Comparison of ENCODE assay signal across 23 cellular contexts in the genomic region with DNA sequence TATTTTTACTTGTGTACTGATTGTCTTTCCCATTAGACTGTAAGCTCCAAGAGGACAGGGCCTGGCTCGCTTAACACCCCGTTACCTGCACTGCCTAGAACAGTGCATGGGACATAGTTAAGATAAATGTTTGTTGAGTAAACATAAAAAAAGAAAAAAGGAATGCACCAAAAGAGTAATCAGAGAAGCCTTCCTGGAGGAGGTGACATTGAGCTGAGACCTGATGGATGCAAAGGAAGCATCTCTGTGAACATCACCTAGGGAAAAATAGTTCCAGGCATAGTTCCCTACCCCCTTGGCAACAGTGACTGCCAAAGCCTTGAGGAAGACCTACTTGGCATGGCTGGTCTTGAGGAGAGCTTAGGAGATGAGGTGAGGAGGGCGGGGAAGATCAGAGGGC. TPM values are rescaled to one million over a fixed set of nuclear protein-coding genes. Genes with fewer than 3 reads are reported as not detected.
DNase-seq lines count a peak whose midpoint lies in the region; ATAC-seq, FAIRE-seq and TF ChIP-seq lines count a peak whose summit lies in the region.
"Had no signal": no experiment of that assay in that cellular context is flagged by ENCODE, and none has a peak within 500 bp of the region (broad histone marks: within the 10 kb centered on the region; RNA-seq: fewer than 3 reads in every experiment).

No MANE protein-coding gene starts in this region.

- H3K27ac ChIP-seq in GM23338 (ENCODE audit: low read depth) (no peak overlapping the region), neural progenitor cell (no peak overlapping the region)
- H3K27ac ChIP-seq: dorsolateral prefrontal cortex, KMS-11, tibial artery had no signal

- H3K4me2 ChIP-seq in GM23338 (no peak overlapping the region; the same call in 1 of the 2 replicates), neural progenitor cell (no peak overlapping the region)

- peaks cover 7% of the 10 kb centered on the region for H3K4me1 ChIP-seq in GM23338 (ENCODE audit: insufficient read depth)
- no peaks in the 10 kb centered on the region for H3K4me1 ChIP-seq in neural progenitor cell
- H3K4me1 ChIP-seq: BE2C had no signal

- TF ChIP-seq CTCF in GM23338 (conservative IDR thresholded peaks at IDR 0.05; ENCODE audit: low read depth in 2 of 2) = no peak
- no peak for TF ChIP-seq CTCF in neural progenitor cell (IDR thresholded peaks at IDR 0.05)

- peaks cover 21% of the 10 kb centered on the region for H3K27me3 Mint-ChIP-seq in activated naive CD8-positive, alpha-beta T cell
- H3K27me3 Mint-ChIP-seq in activated naive CD8-positive, alpha-beta T cell treated with anti-CD3 and anti-CD28 coated beads, Interleukin-2, amount 50 U/mL, for 24 hours = peaks cover 42% of the 10 kb centered on the region
- H3K27me3 Mint-ChIP-seq in GM23338 (ENCODE audit: insufficient read depth, low read depth, poor library complexity) = peaks cover 46% of the 10 kb centered on the region
- H3K27me3 Mint-ChIP-seq in central memory CD8-positive, alpha-beta T cell = peaks cover 43% of the 10 kb centered on the region
- peaks cover 48% of the 10 kb centered on the region for H3K27me3 Mint-ChIP-seq in neural progenitor cell (ENCODE audit: insufficient read depth, low read depth)

- H3K4me3 ChIP-seq in GM23338 (no peak overlapping the region), neural progenitor cell (no peak overlapping the region)

- peak overlapping the region; percentile 5 for H3K4me3 Mint-ChIP-seq in activated naive CD8-positive, alpha-beta T cell
- no peak overlapping the region for H3K4me3 Mint-ChIP-seq in activated naive CD8-positive, alpha-beta T cell treated with anti-CD3 and anti-CD28 coated beads, Interleukin-2, amount 50 U/mL, for 24 hours
- H3K4me3 Mint-ChIP-seq in GM23338 (peak overlapping the region; percentile 82), neural progenitor cell (peak overlapping the region; percentile 83)
- H3K4me3 Mint-ChIP-seq in central memory CD8-positive, alpha-beta T cell = peak overlapping the region; percentile 78

- no peaks in the 10 kb centered on the region for H3F3A ChIP-seq in GM23338 (replicated peaks; ENCODE audit: low read depth)
- no peaks in the 10 kb centered on the region for H3F3A ChIP-seq in neural progenitor cell (ENCODE audit: low read depth)

- no peak overlapping the region for H3K27ac Mint-ChIP-seq in activated naive CD8-positive, alpha-beta T cell
- H3K27ac Mint-ChIP-seq in activated naive CD8-positive, alpha-beta T cell treated with anti-CD3 and anti-CD28 coated beads, Interleukin-2, amount 50 U/mL, for 24 hours = no peak overlapping the region
- H3K27ac Mint-ChIP-seq in GM23338 (no peak overlapping the region), neural progenitor cell (no peak overlapping the region)
- peak overlapping the region; percentile 86 for H3K27ac Mint-ChIP-seq in central memory CD8-positive, alpha-beta T cell (ENCODE audit: low read depth)
- H3K27ac Mint-ChIP-seq: activated T-helper 2 cell treated with anti-CD3 and anti-CD28 coated beads, Interferon-gamma antibody, Interleukin-2, Interleukin-4, amounts not matched to agents 10 μg/mL and 5 μg/mL and 100 μg/mL, durations not matched to agents 14 hours and 24 hours and 36 hours had no signal

- H2AFZ ChIP-seq in GM23338 (no peak overlapping the region), neural progenitor cell (replicated peaks) (no peak overlapping the region)

- H4K20me1 ChIP-seq in GM23338 (replicated peaks; ENCODE audit: insufficient read depth) = no peaks in the 10 kb centered on the region
- H4K20me1 ChIP-seq in neural progenitor cell (ENCODE audit: low read depth) = no peaks in the 10 kb centered on the region

- no peaks in the 10 kb centered on the region for H3K79me2 ChIP-seq in GM23338 (replicated peaks; ENCODE audit: insufficient read depth)
- H3K79me2 ChIP-seq in neural progenitor cell (ENCODE audit: low read depth) = no peaks in the 10 kb centered on the region

- no peak for TF ChIP-seq POLR2A in H54 (IDR thresholded peaks at IDR 0.05; ENCODE audit: low read depth, low read length)

- no peaks in the 10 kb centered on the region for H3K36me3 Mint-ChIP-seq in activated naive CD8-positive, alpha-beta T cell
- no peaks in the 10 kb centered on the region for H3K36me3 Mint-ChIP-seq in activated naive CD8-positive, alpha-beta T cell treated with anti-CD3 and anti-CD28 coated beads, Interleukin-2, amount 50 U/mL, for 24 hours (ENCODE audit: low read depth)
- H3K36me3 Mint-ChIP-seq in GM23338 (ENCODE audit: low read depth) = no peaks in the 10 kb centered on the region
- H3K36me3 Mint-ChIP-seq in central memory CD8-positive, alpha-beta T cell (ENCODE audit: insufficient read depth) = peaks cover 2% of the 10 kb centered on the region
- H3K36me3 Mint-ChIP-seq in neural progenitor cell = no peaks in the 10 kb centered on the region
- H3K36me3 Mint-ChIP-seq: memory B cell had no signal

- no peak for FAIRE-seq in HTR-8/SVneo (lab: Jason Lieb, UNC)
- FAIRE-seq in H54 (lab: Jason Lieb, UNC) = no peak
- FAIRE-seq: GM18507, small intestine had no signal

- H3K9me3 Mint-ChIP-seq in activated naive CD8-positive, alpha-beta T cell (ENCODE audit: low read depth) = no peaks in the 10 kb centered on the region
- no peaks in the 10 kb centered on the region for H3K9me3 Mint-ChIP-seq in activated naive CD8-positive, alpha-beta T cell treated with anti-CD3 and anti-CD28 coated beads, Interleukin-2, amount 50 U/mL, for 24 hours
- H3K9me3 Mint-ChIP-seq in GM23338 (no peaks in the 10 kb centered on the region), neural progenitor cell (peaks cover 3% of the 10 kb centered on the region)
- H3K9me3 Mint-ChIP-seq in central memory CD8-positive, alpha-beta T cell = no peaks in the 10 kb centered on the region
- H3K9me3 Mint-ChIP-seq: activated T-helper 2 cell treated with anti-CD3 and anti-CD28 coated beads, Interferon-gamma antibody, Interleukin-2, Interleukin-4, amounts not matched to agents 10 μg/mL and 5 μg/mL and 100 μg/mL, durations not matched to agents 14 hours and 24 hours and 36 hours; memory B cell had no signal

- H3K36me3 ChIP-seq in GM23338 (ENCODE audit: insufficient read depth) (no peaks in the 10 kb centered on the region), neural progenitor cell (no peaks in the 10 kb centered on the region)
- H3K36me3 ChIP-seq: BE2C, tibial artery had no signal

- H3K27me3 ChIP-seq in GM23338 (ENCODE audit: insufficient read depth) = peaks cover 35% of the 10 kb centered on the region
- peaks cover 65% of the 10 kb centered on the region for H3K27me3 ChIP-seq in neural progenitor cell
- H3K27me3 ChIP-seq: body of pancreas had no signal

- no peaks in the 10 kb centered on the region for H3K9me3 ChIP-seq in neural progenitor cell (ENCODE audit: low read depth)
- H3K9me3 ChIP-seq: BE2C, body of pancreas, tibial artery had no signal

- DNase-seq in activated naive CD8-positive, alpha-beta T cell treated with anti-CD3 and anti-CD28 coated beads, Interleukin-2, amount 50 U/mL, for 24 hours = no peak
- no peak for DNase-seq in GM23338 (ENCODE audit: low spot score)
- DNase-seq in central memory CD8-positive, alpha-beta T cell (ENCODE audit: low spot score in 2 of 2) = no peak
- no peak for DNase-seq in neural progenitor cell (ENCODE audit: low spot score)
- no peak for DNase-seq in HTR-8/SVneo (ENCODE audit: insufficient read length, low spot score)
- no peak for DNase-seq in NCI-H1092 (lab: John Stamatoyannopoulos, UW)
- no peak for DNase-seq in H54 (ENCODE audit: insufficient read length, low spot score)
- DNase-seq: ACHN, BE2C, body of pancreas, cerebellar nuclear complex, dorsolateral prefrontal cortex, hippocampal formation, left colon, NCI-H1436 treated with DMSO at 0.1 percent for 48 hours, SHP77, small intestine, tibial artery had no signal

- H3K9ac ChIP-seq in neural progenitor cell = no peak overlapping the region

- no peaks in the 10 kb centered on the region for H3K9me2 ChIP-seq in GM23338 (ENCODE audit: insufficient read depth)

- no peak for ATAC-seq in activated naive CD8-positive, alpha-beta T cell treated with anti-CD3 and anti-CD28 coated beads, Interleukin-2, amount 50 U/mL, for 24 hours
- ATAC-seq in GM23338 = no peak
- ATAC-seq in central memory CD8-positive, alpha-beta T cell (replicated peaks; ENCODE audit: extremely low read depth, poor library complexity, severe bottlenecking) = no peak

- peaks cover 8% of the 10 kb centered on the region for H3K4me1 Mint-ChIP-seq in activated naive CD8-positive, alpha-beta T cell (ENCODE audit: low read depth)
- H3K4me1 Mint-ChIP-seq in activated naive CD8-positive, alpha-beta T cell treated with anti-CD3 and anti-CD28 coated beads, Interleukin-2, amount 50 U/mL, for 24 hours = peaks cover 6% of the 10 kb centered on the region
- peaks cover 16% of the 10 kb centered on the region for H3K4me1 Mint-ChIP-seq in GM23338
- peaks cover 7% of the 10 kb centered on the region for H3K4me1 Mint-ChIP-seq in central memory CD8-positive, alpha-beta T cell
- peaks cover 11% of the 10 kb centered on the region for H3K4me1 Mint-ChIP-seq in neural progenitor cell

TF ChIP-seq in GM23338, 12 proteins besides CTCF, POLR2A, EP300 and RAD21 (continues in another document):
- TF ChIP-seq EZH2phosphoT487 (IDR thresholded peaks at IDR 0.05; ENCODE audit: unreplicated experiment) (no peak), STAT1 (IDR thresholded peaks at IDR 0.05; ENCODE audit: unreplicated experiment) (no peak), CREB1 (CRISPR knock-in tag; IDR thresholded peaks at IDR 0.05; ENCODE audit: low read depth) (no peak), ZNF331 (CRISPR knock-in tag; IDR thresholded peaks at IDR 0.05; ENCODE audit: low read depth) (no peak)
- TF ChIP-seq, protein P1, sequence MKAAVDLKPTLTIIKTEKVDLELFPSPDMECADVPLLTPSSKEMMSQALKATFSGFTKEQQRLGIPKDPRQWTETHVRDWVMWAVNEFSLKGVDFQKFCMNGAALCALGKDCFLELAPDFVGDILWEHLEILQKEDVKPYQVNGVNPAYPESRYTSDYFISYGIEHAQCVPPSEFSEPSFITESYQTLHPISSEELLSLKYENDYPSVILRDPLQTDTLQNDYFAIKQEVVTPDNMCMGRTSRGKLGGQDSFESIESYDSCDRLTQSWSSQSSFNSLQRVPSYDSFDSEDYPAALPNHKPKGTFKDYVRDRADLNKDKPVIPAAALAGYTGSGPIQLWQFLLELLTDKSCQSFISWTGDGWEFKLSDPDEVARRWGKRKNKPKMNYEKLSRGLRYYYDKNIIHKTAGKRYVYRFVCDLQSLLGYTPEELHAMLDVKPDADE (IDR thresholded peaks at IDR 0.05) = no peak

RNA-seq across cellular contexts. Expression of a gene that starts 0.9 kb away (rescaled TPM):
- total RNA-seq in GM23338 (2014; rRNA removed; shearing (Covaris generic)) = 4.5 and 6.4 TPM in 2 replicates
- polyA plus RNA-seq in GM23338 (2016; fragmentation: Nextera tagmentation; extraction: Ambion mirVana) = 0.94 and 1.2 TPM in 2 replicates
- total RNA-seq in neural progenitor cell (ENCODE audit: low replicate concordance) = 0.04 and 0.06 TPM in 2 replicates
- total RNA-seq: activated T-helper 2 cell treated with anti-CD3 and anti-CD28 coated beads, Interferon-gamma antibody, Interleukin-2, Interleukin-4, amounts not matched to agents 10 μg/mL and 5 μg/mL and 100 μg/mL, durations not matched to agents 14 hours and 24 hours and 36 hours had no signal
